ENCODE assay signal across 20 cellular contexts in the genomic region with DNA sequence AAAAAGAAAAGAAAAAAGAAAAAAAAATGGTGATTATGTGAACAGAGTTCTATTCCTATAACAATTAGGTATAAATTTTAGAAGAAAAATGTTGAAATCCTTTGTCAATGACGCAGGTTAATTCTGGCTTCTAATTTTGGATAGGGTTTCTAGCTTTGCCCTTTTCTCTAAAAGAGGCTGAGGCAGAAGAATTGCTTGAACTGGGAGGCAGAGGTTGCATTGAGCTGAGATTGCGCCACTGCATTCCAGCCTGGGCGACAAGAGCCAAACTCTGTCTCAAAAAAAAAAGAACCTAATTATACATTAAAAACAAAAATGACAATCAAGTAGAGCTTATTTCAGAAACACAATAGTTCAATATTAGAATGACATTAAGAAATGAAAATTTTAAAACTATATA. TPM values are rescaled to one million over a fixed set of nuclear protein-coding genes. Genes with fewer than 3 reads are reported as not detected.
DNase-seq lines count a peak whose midpoint lies in the region; ATAC-seq, FAIRE-seq and TF ChIP-seq lines count a peak whose summit lies in the region.
"Had no signal": no experiment of that assay in that cellular context is flagged by ENCODE, and none has a peak within 500 bp of the region (broad histone marks: within the 10 kb centered on the region; RNA-seq: fewer than 3 reads in every experiment).

No MANE protein-coding gene starts in this region.

- dilution Hi-C loops in mammary epithelial cell (cut with HindIII; ENCODE audit: low sequenced_read_pairs) = no loop called here

- H3K4me3 ChIP-seq in mammary epithelial cell (replicated peaks in 1 of 3; ENCODE audit: insufficient read depth in 1 of 3, low read depth in 2 of 3, low read length in 3 of 3) = no peak overlapping the region
- no peak overlapping the region for H3K4me3 ChIP-seq in breast epithelium
- H3K4me3 ChIP-seq in K562 = no peak overlapping the region
- H3K4me3 ChIP-seq in fibroblast of the aortic adventitia (ENCODE audit: low read depth, low read length) = no peak overlapping the region
- no peak overlapping the region for H3K4me3 ChIP-seq in upper lobe of right lung
- no peak overlapping the region for H3K4me3 ChIP-seq in GM23338

- BruUV-seq in mammary epithelial cell (replicated peaks; lab: Mats Ljungman, UMichigan) (no TSS peak), K562 (replicated peaks; lab: Mats Ljungman, UMichigan) (no TSS peak)

- H3K27me3 ChIP-seq in mammary epithelial cell (ENCODE audit: insufficient read depth, low read length) = no peaks in the 10 kb centered on the region
- no peaks in the 10 kb centered on the region for H3K27me3 ChIP-seq in breast epithelium
- H3K27me3 ChIP-seq in K562 (ENCODE audit: control insufficient read depth in 2 of 2, insufficient read depth in 2 of 2, low read length in 2 of 2) = no peaks in the 10 kb centered on the region
- H3K27me3 ChIP-seq in upper lobe of right lung = no peaks in the 10 kb centered on the region
- peaks cover 21% of the 10 kb centered on the region for H3K27me3 ChIP-seq in GM23338 (ENCODE audit: insufficient read depth)

- H3K9me3 ChIP-seq in mammary epithelial cell (replicated peaks; ENCODE audit: insufficient read depth, low read length) (no peaks in the 10 kb centered on the region), breast epithelium (no peaks in the 10 kb centered on the region), K562 (replicated peaks; ENCODE audit: control insufficient read depth, insufficient read depth, low read depth, low read length) (no peaks in the 10 kb centered on the region), upper lobe of right lung (no peaks in the 10 kb centered on the region)

- no peak for TF ChIP-seq POLR2A in breast epithelium (IDR thresholded peaks at IDR 0.05)
- TF ChIP-seq POLR2A in K562 (conservative IDR thresholded peaks at IDR 0.05) = no peak

- H3K27me3 Mint-ChIP-seq in GM23338 (ENCODE audit: insufficient read depth, low read depth, poor library complexity) = peaks cover 11% of the 10 kb centered on the region

- WGBS in mammary epithelial cell (ENCODE audit: low coverage, missing lambda C conversion rate) = 51% methylated on average over 3 of the region's 3 CpGs
- WGBS in K562 (ENCODE audit: insufficient coverage, low coverage, missing lambda C conversion rate) = 74% methylated on average over 3 of the region's 3 CpGs

- no peak overlapping the region for H3K27ac Mint-ChIP-seq in GM23338
- H3K27ac Mint-ChIP-seq: HFFc6 had no signal

- H3K4me1 Mint-ChIP-seq in GM23338 = peaks cover 15% of the 10 kb centered on the region

- FAIRE-seq in K562 (lab: Jason Lieb, UNC) = no peak
- FAIRE-seq: HTR-8/SVneo had no signal

- intact Hi-C loops in mammary epithelial cell (cut with micrococcal nuclease) (loop anchor here (5.0 kb wide), 2 partner anchors 42 to 172 kb away; partner anchors contain the start of gene CDK9), breast epithelium (cut with DNase I; ENCODE audit: low total_unique reads) (no loop called here), K562 (cut with micrococcal nuclease) (no loop called here), upper lobe of right lung (cut with DNase I) (no loop called here)

- CTCF ChIA-PET in mammary epithelial cell (lab: Charles Lee; ENCODE audit: low non-redundant PET) (no interaction called here), K562 (lab: Yijun Ruan, JAX; ENCODE audit: low intra/inter-chr PET ratio) (no interaction called here)

- 0 out of 2 replicates have a peak, but pooled peaks cover 4% of the 10 kb centered on the region for H3F3A ChIP-seq in GM23338 (replicated peaks; ENCODE audit: low read depth)

- POLR2A ChIA-PET in K562 (lab: Yijun Ruan, JAX) = interaction anchor here (1.1 to 1.4 kb wide), 2 partner anchors 14 to 36 kb away, joined by 4 read pairs; no protein-coding TSS in a partner anchor

- H3K4me1 ChIP-seq in mammary epithelial cell (ENCODE audit: insufficient read depth, low read length) (peaks cover 15% of the 10 kb centered on the region), breast epithelium (peaks cover 0 to 6% of the 10 kb centered on the region in 2 donors), K562 (replicated peaks in 1 of 2; ENCODE audit: control insufficient read depth in 2 of 2, insufficient read depth in 2 of 2, low read length in 2 of 2) (peaks cover 9 to 17% of the 10 kb centered on the region in 2 experiments; a peak in 4 of 5 replicates), upper lobe of right lung (peaks cover 5% of the 10 kb centered on the region), GM23338 (ENCODE audit: insufficient read depth) (peaks cover 16% of the 10 kb centered on the region)

- peak overlapping the region; percentile 28 for H3K4me2 ChIP-seq in mammary epithelial cell (ENCODE audit: insufficient read depth, low read depth, low read length)
- no peak overlapping the region for H3K4me2 ChIP-seq in K562 (ENCODE audit: insufficient read depth, low read length)
- H3K4me2 ChIP-seq in GM23338 = no peak overlapping the region

- H2AFZ ChIP-seq in mammary epithelial cell (ENCODE audit: low read depth, low read length) (no peak overlapping the region), K562 (ENCODE audit: low read depth, low read length) (no peak overlapping the region), GM23338 (no peak overlapping the region)

- no peak for DNase-seq in mammary epithelial cell
- DNase-seq in breast epithelium (ENCODE audit: low spot score in 2 of 2) = no peak
- DNase-seq in K562 (ENCODE audit: extremely low read depth in 1 of 4, low spot score in 3 of 4) = no peak
- peak; percentile 71 for DNase-seq in fibroblast of the aortic adventitia (ENCODE audit: low read depth)
- no peak for DNase-seq in upper lobe of right lung
- DNase-seq in ecto neural progenitor cell (ENCODE audit: low spot score) = no peak
- no peak for DNase-seq in globus pallidus (ENCODE audit: low spot score)
- DNase-seq in GM23338 (ENCODE audit: low spot score) = no peak
- DNase-seq: C1 segment of cervical spinal cord; EL; HFFc6; KG1; NCI-H1092; NCI-H2107; NCI-H226; NCI-H526 treated with DMSO at 0.1 percent for 48 hours; NK-92 treated with Interleukin-12 subunit alpha and Interleukin-12 subunit beta, amount 100 ng/mL, for 24 hours; OCI-M1 had no signal

- no peaks in the 10 kb centered on the region for H3K9me2 ChIP-seq in GM23338 (ENCODE audit: insufficient read depth)

- no peak for TF ChIP-seq EP300 in K562 (IDR thresholded peaks at IDR 0.05; ENCODE audit: low read length)

- peaks cover 53% of the 10 kb centered on the region for H3K79me2 ChIP-seq in mammary epithelial cell (ENCODE audit: insufficient read depth, low read length)
- H3K79me2 ChIP-seq in K562 (ENCODE audit: control insufficient read depth, insufficient read depth, low read length) = peaks cover 12% of the 10 kb centered on the region
- peaks cover 63% of the 10 kb centered on the region for H3K79me2 ChIP-seq in GM23338 (replicated peaks; ENCODE audit: insufficient read depth)

- no peaks in the 10 kb centered on the region; the same call in 2 of the 3 replicates for H3K9me3 Mint-ChIP-seq in GM23338
- H3K9me3 Mint-ChIP-seq: HFFc6 had no signal

- H3K27ac ChIP-seq in mammary epithelial cell (ENCODE audit: insufficient read depth, low read depth, low read length) = no peak overlapping the region
- H3K27ac ChIP-seq in breast epithelium = no peak overlapping the region
- H3K27ac ChIP-seq in K562 (ENCODE audit: extremely low read depth, low read depth, low read length) = no peak overlapping the region
- peak overlapping the region; percentile 37 for H3K27ac ChIP-seq in upper lobe of right lung
- no peak overlapping the region for H3K27ac ChIP-seq in GM23338 (ENCODE audit: low read depth)
- H3K27ac ChIP-seq: 22Rv1 had no signal

- no peaks in the 10 kb centered on the region for H3K9me1 ChIP-seq in K562 (ENCODE audit: control insufficient read depth, insufficient read depth, low read length)

- in situ Hi-C loops in mammary epithelial cell (cut with MboI; ENCODE audit: low sequenced_read_pairs in 2 of 2) = loop anchor here in 1 of 2 donors (10.0 kb wide), 1 partner anchor 100 kb away; the partner anchor contains the start of genes PTRH1 and TTC16
- in situ Hi-C loops in K562 (cut with MboI) = no loop called here

- H4K20me1 ChIP-seq in mammary epithelial cell (ENCODE audit: insufficient read depth, low read length) (no peaks in the 10 kb centered on the region), K562 (replicated peaks; ENCODE audit: control insufficient read depth, insufficient read depth, low read length) (no peaks in the 10 kb centered on the region), GM23338 (replicated peaks; ENCODE audit: insufficient read depth) (peaks cover 8% of the 10 kb centered on the region)

- TF ChIP-seq CTCF in mammary epithelial cell (conservative IDR thresholded peaks at IDR 0.05 in 1 of 2, IDR thresholded peaks at IDR 0.05 in 1 of 2; ENCODE audit: extremely low read depth in 1 of 2, insufficient read depth in 1 of 2, low read depth in 1 of 2, low read length in 2 of 2) = no peak
- TF ChIP-seq CTCF in breast epithelium (IDR thresholded peaks at IDR 0.05) = no peak
- no peak for TF ChIP-seq CTCF in K562 (IDR thresholded peaks at IDR 0.05 in 2 of 3, conservative IDR thresholded peaks at IDR 0.05 in 1 of 3; ENCODE audit: insufficient read depth in 2 of 3, low read depth in 1 of 3, low read length in 3 of 3)
- no peak for TF ChIP-seq CTCF in fibroblast of the aortic adventitia (IDR thresholded peaks at IDR 0.05; ENCODE audit: insufficient read depth, low read length)
- TF ChIP-seq CTCF in upper lobe of right lung (IDR thresholded peaks at IDR 0.05) = no peak
- TF ChIP-seq CTCF in GM23338 (conservative IDR thresholded peaks at IDR 0.05; ENCODE audit: low read depth in 2 of 2) = no peak

- H3K9ac ChIP-seq in mammary epithelial cell (ENCODE audit: insufficient read depth, low read length) (no peak overlapping the region), K562 (ENCODE audit: insufficient read depth in 1 of 2, low read depth in 2 of 2, low read length in 2 of 2) (no peak overlapping the region)

- H3K36me3 Mint-ChIP-seq in GM23338 (ENCODE audit: low read depth) = no peaks in the 10 kb centered on the region; the same call in 2 of the 3 replicates

- ATAC-seq in K562 (no peak), upper lobe of right lung (no peak), GM23338 (no peak)

- H3K4me3 Mint-ChIP-seq in GM23338 = no peak overlapping the region
- H3K4me3 Mint-ChIP-seq: HFFc6 had no signal

- H3K36me3 ChIP-seq in mammary epithelial cell (ENCODE audit: insufficient read depth, low read length) (no peaks in the 10 kb centered on the region), breast epithelium (no peaks in the 10 kb centered on the region), K562 (ENCODE audit: control insufficient read depth, insufficient read depth, low read length) (no peaks in the 10 kb centered on the region), upper lobe of right lung (no peaks in the 10 kb centered on the region), GM23338 (ENCODE audit: insufficient read depth) (no peaks in the 10 kb centered on the region)

- no peak for TF ChIP-seq RAD21 in K562 (CRISPR knock-in tag; conservative IDR thresholded peaks at IDR 0.05 in 1 of 2, IDR thresholded peaks at IDR 0.05 in 1 of 2)

RNA-seq across cellular contexts. Expression of gene STXBP1, which starts 2.9 kb away (rescaled TPM):
- total RNA-seq in mammary epithelial cell (10 to 100 TPM; 32.5 to 72.5 TPM), breast epithelium (10 to 100 TPM; 19.0 to 45.9 (median 43.2) TPM), K562 (2014; rRNA removed) (9.7 and 14.7 TPM in 2 replicates), K562 (2014; rRNA removed; fragmentation: Illumina TruSeq; extraction: Trizol) (5.6 and 6.0 TPM in 2 replicates), K562 (2015; rRNA removed; fragmentation: Illumina TruSeq; extraction: Trizol) (4.4 and 4.6 TPM in 2 replicates), K562 (2021) (32.5 and 35.1 TPM in 2 replicates), fibroblast of the aortic adventitia (ENCODE audit: low replicate concordance) (25.5 and 40.6 TPM in 2 replicates), upper lobe of right lung (92.1 TPM)
- polyA plus RNA-seq in mammary epithelial cell (31.6 TPM), K562 (2011; rRNA removed) (11.1 and 15.9 TPM in 2 replicates), K562 (2014; fragmentation: Illumina TruSeq; extraction: Trizol) (20.2 and 23.8 TPM in 2 replicates), K562 (2014; fragmentation: Nextera tagmentation; extraction: Ambion mirVana) (1 to 10 TPM; 6.2 to 8.1 TPM), K562 (2014; rRNA removed) (10.9 and 12.7 TPM in 2 replicates), GM23338 (2016; fragmentation: Nextera tagmentation; extraction: Ambion mirVana) (45.8 and 50.4 TPM in 2 replicates)
- polyA minus RNA-seq in mammary epithelial cell = 107 TPM
- 36.4 and 43.1 TPM in 2 replicates for total RNA-seq in K562 (2011; cell fraction: chromatin; rRNA removed; ENCODE audit: low replicate concordance)
- total RNA-seq in K562 (2011; cell fraction: nucleolus; rRNA removed) = 15.3 and 19.2 TPM in 2 replicates
- 30.8 and 40.9 TPM in 2 replicates for total RNA-seq in K562 (2011; cell fraction: nucleoplasm; rRNA removed)
- polyA plus RNA-seq in K562 (2011; cell fraction: cytosol; rRNA removed) = 9.6 and 10.4 TPM in 2 replicates
- 19.9 and 22.9 TPM in 2 replicates for polyA plus RNA-seq in K562 (2011; cell fraction: nucleus; rRNA removed)
- polyA plus RNA-seq in K562 (2012) = 24.2 and 28.8 TPM in 2 replicates
- polyA minus RNA-seq in K562 (2011; rRNA and poly(A)+ RNA removed) = 9.1 and 12.1 TPM in 2 replicates
- polyA minus RNA-seq in K562 (2011; cell fraction: cytosol; rRNA and poly(A)+ RNA removed) = 15.6 and 23.9 TPM in 2 replicates
- 7.0 and 13.6 TPM in 2 replicates for polyA minus RNA-seq in K562 (2011; cell fraction: nucleus; rRNA and poly(A)+ RNA removed)
- total RNA-seq in GM23338 (2014; rRNA removed; shearing (Covaris generic)) = 48.6 and 76.4 TPM in 2 replicates
